1 cellular context compared by ENCODE assay signal in the genomic region with DNA sequence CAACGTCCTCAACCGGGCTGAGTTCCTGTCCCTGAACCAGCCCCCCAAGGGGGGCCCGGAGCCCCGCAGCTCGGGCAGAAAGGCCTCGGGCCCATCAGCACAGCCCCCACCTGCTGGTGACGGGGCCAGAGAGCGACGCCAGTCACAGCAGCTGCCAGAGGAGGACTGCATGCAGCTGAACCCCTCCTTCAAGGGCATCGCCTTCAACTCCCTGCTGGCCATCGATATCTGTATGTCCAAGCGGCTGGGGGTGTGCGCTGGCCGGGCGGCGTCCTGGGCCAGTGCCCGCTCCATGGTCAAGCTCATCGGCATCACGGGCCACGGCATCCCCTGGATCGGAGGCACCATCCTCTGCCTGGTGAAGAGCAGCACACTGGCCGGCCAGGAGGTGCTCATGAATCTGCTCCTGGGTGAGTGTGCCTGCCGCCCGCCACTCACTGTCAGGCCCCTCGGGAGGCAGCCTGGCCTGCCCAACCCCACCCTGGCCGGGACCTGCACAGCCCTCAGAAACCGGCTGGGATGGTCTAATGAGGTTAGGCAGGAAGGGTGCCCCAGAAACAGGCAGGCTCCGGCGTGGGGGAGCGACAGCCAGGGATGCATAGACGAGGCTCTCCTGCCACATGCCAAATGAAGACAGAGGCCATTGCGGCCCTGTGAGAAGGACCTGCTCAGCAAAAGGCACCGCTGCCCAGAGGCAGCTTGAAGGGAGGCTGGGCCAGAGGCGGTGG.
A peak's percentile ranks its signal among the peaks of the same experiment; 100 is the strongest.
TF ChIP-seq lines count a peak whose summit lies in the region.

No MANE protein-coding gene starts in this region.

TF ChIP-seq in HepG2, 621 proteins besides CTCF, POLR2A, EP300 and RAD21:
- TF ChIP-seq TBX2 (CRISPR knock-in tag; IDR thresholded peaks at IDR 0.05; ENCODE audit: borderline replicate concordance) (peak; percentile 5; the same call in 1 of the 2 replicates), ZNF335 (CRISPR knock-in tag; IDR thresholded peaks at IDR 0.05) (no peak), MBNL3 (CRISPR knock-in tag; conservative IDR thresholded peaks at IDR 0.05) (no peak), ZNF142 (CRISPR knock-in tag; IDR thresholded peaks at IDR 0.05) (no peak), ZBTB21 (CRISPR knock-in tag; IDR thresholded peaks at IDR 0.05) (no peak), REL (CRISPR knock-in tag; conservative IDR thresholded peaks at IDR 0.05) (no peak), ZNF839 (CRISPR knock-in tag; IDR thresholded peaks at IDR 0.05; ENCODE audit: borderline replicate concordance) (no peak), ZNF547 (CRISPR knock-in tag; IDR thresholded peaks at IDR 0.05) (no peak), AGO1 (IDR thresholded peaks at IDR 0.05; ENCODE audit: low read depth, low read length, poor library complexity, severe bottlenecking) (no peak), RBM39 (IDR thresholded peaks at IDR 0.05; ENCODE audit: low read depth, low read length, poor library complexity, severe bottlenecking) (peak; percentile 9), SNAPC2 (CRISPR knock-in tag; IDR thresholded peaks at IDR 0.05) (no peak), MEIS1 (CRISPR knock-in tag; IDR thresholded peaks at IDR 0.05; ENCODE audit: borderline replicate concordance) (no peak), ONECUT2 (CRISPR knock-in tag; IDR thresholded peaks at IDR 0.05) (no peak), E2F5 (CRISPR knock-in tag; conservative IDR thresholded peaks at IDR 0.05) (no peak), TOPORS (CRISPR knock-in tag; IDR thresholded peaks at IDR 0.05) (no peak), ZNF768 (CRISPR knock-in tag; IDR thresholded peaks at IDR 0.05) (no peak), ZNF350 (CRISPR knock-in tag; IDR thresholded peaks at IDR 0.05; ENCODE audit: borderline replicate concordance, low read depth) (no peak), FLYWCH1 (CRISPR knock-in tag; IDR thresholded peaks at IDR 0.05) (no peak), ZNF687 (CRISPR knock-in tag; IDR thresholded peaks at IDR 0.05) (peak; percentile 50; the same call in 1 of the 2 replicates)
- TF ChIP-seq, protein P1, sequence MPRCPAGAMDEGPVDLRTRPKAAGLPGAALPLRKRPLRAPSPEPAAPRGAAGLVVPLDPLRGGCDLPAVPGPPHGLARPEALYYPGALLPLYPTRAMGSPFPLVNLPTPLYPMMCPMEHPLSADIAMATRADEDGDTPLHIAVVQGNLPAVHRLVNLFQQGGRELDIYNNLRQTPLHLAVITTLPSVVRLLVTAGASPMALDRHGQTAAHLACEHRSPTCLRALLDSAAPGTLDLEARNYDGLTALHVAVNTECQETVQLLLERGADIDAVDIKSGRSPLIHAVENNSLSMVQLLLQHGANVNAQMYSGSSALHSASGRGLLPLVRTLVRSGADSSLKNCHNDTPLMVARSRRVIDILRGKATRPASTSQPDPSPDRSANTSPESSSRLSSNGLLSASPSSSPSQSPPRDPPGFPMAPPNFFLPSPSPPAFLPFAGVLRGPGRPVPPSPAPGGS (CRISPR knock-in tag; IDR thresholded peaks at IDR 0.05): 0 out of 2 replicates have a peak, but pooled peaks have one; percentile 2
- TF ChIP-seq, protein P2, sequence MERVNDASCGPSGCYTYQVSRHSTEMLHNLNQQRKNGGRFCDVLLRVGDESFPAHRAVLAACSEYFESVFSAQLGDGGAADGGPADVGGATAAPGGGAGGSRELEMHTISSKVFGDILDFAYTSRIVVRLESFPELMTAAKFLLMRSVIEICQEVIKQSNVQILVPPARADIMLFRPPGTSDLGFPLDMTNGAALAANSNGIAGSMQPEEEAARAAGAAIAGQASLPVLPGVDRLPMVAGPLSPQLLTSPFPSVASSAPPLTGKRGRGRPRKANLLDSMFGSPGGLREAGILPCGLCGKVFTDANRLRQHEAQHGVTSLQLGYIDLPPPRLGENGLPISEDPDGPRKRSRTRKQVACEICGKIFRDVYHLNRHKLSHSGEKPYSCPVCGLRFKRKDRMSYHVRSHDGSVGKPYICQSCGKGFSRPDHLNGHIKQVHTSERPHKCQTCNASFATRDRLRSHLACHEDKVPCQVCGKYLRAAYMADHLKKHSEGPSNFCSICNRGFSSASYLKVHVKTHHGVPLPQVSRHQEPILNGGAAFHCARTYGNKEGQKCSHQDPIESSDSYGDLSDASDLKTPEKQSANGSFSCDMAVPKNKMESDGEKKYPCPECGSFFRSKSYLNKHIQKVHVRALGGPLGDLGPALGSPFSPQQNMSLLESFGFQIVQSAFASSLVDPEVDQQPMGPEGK (CRISPR knock-in tag; IDR thresholded peaks at IDR 0.05): no peak
- TF ChIP-seq, protein P3, sequence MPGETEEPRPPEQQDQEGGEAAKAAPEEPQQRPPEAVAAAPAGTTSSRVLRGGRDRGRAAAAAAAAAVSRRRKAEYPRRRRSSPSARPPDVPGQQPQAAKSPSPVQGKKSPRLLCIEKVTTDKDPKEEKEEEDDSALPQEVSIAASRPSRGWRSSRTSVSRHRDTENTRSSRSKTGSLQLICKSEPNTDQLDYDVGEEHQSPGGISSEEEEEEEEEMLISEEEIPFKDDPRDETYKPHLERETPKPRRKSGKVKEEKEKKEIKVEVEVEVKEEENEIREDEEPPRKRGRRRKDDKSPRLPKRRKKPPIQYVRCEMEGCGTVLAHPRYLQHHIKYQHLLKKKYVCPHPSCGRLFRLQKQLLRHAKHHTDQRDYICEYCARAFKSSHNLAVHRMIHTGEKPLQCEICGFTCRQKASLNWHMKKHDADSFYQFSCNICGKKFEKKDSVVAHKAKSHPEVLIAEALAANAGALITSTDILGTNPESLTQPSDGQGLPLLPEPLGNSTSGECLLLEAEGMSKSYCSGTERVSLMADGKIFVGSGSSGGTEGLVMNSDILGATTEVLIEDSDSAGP (CRISPR knock-in tag; IDR thresholded peaks at IDR 0.05; ENCODE audit: borderline replicate concordance): peak; percentile 47; the same call in 1 of the 2 replicates
- TF ChIP-seq, protein P4, sequence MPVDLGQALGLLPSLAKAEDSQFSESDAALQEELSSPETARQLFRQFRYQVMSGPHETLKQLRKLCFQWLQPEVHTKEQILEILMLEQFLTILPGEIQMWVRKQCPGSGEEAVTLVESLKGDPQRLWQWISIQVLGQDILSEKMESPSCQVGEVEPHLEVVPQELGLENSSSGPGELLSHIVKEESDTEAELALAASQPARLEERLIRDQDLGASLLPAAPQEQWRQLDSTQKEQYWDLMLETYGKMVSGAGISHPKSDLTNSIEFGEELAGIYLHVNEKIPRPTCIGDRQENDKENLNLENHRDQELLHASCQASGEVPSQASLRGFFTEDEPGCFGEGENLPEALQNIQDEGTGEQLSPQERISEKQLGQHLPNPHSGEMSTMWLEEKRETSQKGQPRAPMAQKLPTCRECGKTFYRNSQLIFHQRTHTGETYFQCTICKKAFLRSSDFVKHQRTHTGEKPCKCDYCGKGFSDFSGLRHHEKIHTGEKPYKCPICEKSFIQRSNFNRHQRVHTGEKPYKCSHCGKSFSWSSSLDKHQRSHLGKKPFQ (CRISPR knock-in tag; IDR thresholded peaks at IDR 0.05; ENCODE audit: insufficient replicate concordance): no peak
- TF ChIP-seq, protein P5, sequence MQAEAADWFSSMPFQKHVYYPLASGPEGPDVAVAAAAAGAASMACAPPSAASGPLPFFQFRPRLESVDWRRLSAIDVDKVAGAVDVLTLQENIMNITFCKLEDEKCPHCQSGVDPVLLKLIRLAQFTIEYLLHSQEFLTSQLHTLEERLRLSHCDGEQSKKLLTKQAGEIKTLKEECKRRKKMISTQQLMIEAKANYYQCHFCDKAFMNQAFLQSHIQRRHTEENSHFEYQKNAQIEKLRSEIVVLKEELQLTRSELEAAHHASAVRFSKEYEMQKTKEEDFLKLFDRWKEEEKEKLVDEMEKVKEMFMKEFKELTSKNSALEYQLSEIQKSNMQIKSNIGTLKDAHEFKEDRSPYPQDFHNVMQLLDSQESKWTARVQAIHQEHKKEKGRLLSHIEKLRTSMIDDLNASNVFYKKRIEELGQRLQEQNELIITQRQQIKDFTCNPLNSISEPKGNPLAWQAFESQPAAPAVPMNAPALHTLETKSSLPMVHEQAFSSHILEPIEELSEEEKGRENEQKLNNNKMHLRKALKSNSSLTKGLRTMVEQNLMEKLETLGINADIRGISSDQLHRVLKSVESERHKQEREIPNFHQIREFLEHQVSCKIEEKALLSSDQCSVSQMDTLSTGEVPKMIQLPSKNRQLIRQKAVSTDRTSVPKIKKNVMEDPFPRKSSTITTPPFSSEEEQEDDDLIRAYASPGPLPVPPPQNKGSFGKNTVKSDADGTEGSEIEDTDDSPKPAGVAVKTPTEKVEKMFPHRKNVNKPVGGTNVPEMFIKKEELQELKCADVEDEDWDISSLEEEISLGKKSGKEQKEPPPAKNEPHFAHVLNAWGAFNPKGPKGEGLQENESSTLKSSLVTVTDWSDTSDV (CRISPR knock-in tag; IDR thresholded peaks at IDR 0.05): no peak
